Comparison of ENCODE assay signal across 8 cellular contexts in genomic region chr4:104860227-104861123, GRCh38.
DNase-seq lines count a peak whose midpoint lies in the region; ATAC-seq and TF ChIP-seq lines count a peak whose summit lies in the region.

No MANE protein-coding gene starts in this region.

- DNase-seq in D341Med (ENCODE audit: low spot score) = peak; percentile 70
- peak; percentile 76 for DNase-seq in NCI-H510A treated with DMSO at 0.1 percent for 48 hours (lab: John Stamatoyannopoulos, UW)
- peak; percentile 47 for DNase-seq in activated CD4-positive, alpha-beta memory T cell treated with anti-CD3 and anti-CD28 coated beads, Interleukin-2, amount 10 ng/mL, durations not matched to agents 7 days and 5 days
- peak; percentile 31 for DNase-seq in fibroblast of gingiva (ENCODE audit: low read depth)
- DNase-seq in upper lobe of left lung = peak in 1 of 2 donors; percentile 47

- H3K4me3 Mint-ChIP-seq in activated CD4-positive, alpha-beta memory T cell treated with anti-CD3 and anti-CD28 coated beads, Interleukin-2, amount 10 ng/mL, durations not matched to agents 7 days and 5 days = no peak overlapping the region
- H3K4me3 Mint-ChIP-seq in nephron = no peak overlapping the region

- no peak overlapping the region for H3K27ac ChIP-seq in upper lobe of left lung

- no peaks in the 10 kb centered on the region for H3K9me3 Mint-ChIP-seq in activated CD4-positive, alpha-beta memory T cell treated with anti-CD3 and anti-CD28 coated beads, Interleukin-2, amount 10 ng/mL, durations not matched to agents 7 days and 5 days
- peaks cover 8% of the 10 kb centered on the region for H3K9me3 Mint-ChIP-seq in nephron

- no peaks in the 10 kb centered on the region for H3K27me3 ChIP-seq in upper lobe of left lung

- no peaks in the 10 kb centered on the region for H3K9me3 ChIP-seq in upper lobe of left lung

- H3K4me1 Mint-ChIP-seq in activated CD4-positive, alpha-beta memory T cell treated with anti-CD3 and anti-CD28 coated beads, Interleukin-2, amount 10 ng/mL, durations not matched to agents 7 days and 5 days = no peaks in the 10 kb centered on the region
- H3K4me1 Mint-ChIP-seq in nephron = peaks cover 5% of the 10 kb centered on the region

- H3K36me3 ChIP-seq in upper lobe of left lung = no peaks in the 10 kb centered on the region

- no peak overlapping the region for H3K4me3 ChIP-seq in upper lobe of left lung

- peaks cover 1% of the 10 kb centered on the region for H3K27me3 Mint-ChIP-seq in activated CD4-positive, alpha-beta memory T cell treated with anti-CD3 and anti-CD28 coated beads, Interleukin-2, amount 10 ng/mL, durations not matched to agents 7 days and 5 days
- peaks cover 3% of the 10 kb centered on the region for H3K27me3 Mint-ChIP-seq in nephron (ENCODE audit: low read depth)

- WGBS in upper lobe of left lung, 2 donors = 24 to 29% methylated on average over 4 of the region's 4 CpGs

- CTCF ChIA-PET in activated CD4-positive, alpha-beta memory T cell treated with anti-CD3 and anti-CD28 coated beads, Interleukin-2, amount 10 ng/mL, durations not matched to agents 7 days and 5 days (lab: Charles Lee) = interaction anchor here (1.0 to 1.8 kb wide), 9 partner anchors 10 to 796 kb away, joined by 3 to 6 read pairs (median 4); partner anchors contain the start of gene PPA2

- POLR2A ChIA-PET in activated CD4-positive, alpha-beta memory T cell treated with anti-CD3 and anti-CD28 coated beads, Interleukin-2, amount 10 ng/mL, durations not matched to agents 7 days and 5 days (lab: Charles Lee) = interaction anchor here (1.4 kb wide), 1 partner anchor 18 kb away, joined by 5 read pairs; no protein-coding TSS in a partner anchor

- no peak overlapping the region for H3K27ac Mint-ChIP-seq in activated CD4-positive, alpha-beta memory T cell treated with anti-CD3 and anti-CD28 coated beads, Interleukin-2, amount 10 ng/mL, durations not matched to agents 7 days and 5 days
- H3K27ac Mint-ChIP-seq in nephron = no peak overlapping the region

- ATAC-seq in GM19438 (IDR thresholded peaks at IDR 0.05; ENCODE audit: low read depth, unreplicated experiment) (peak; percentile 93), HG03558 (IDR thresholded peaks at IDR 0.05; ENCODE audit: extremely low read depth, unreplicated experiment) (peak; percentile 91), upper lobe of left lung (ENCODE audit: low FRiP score in 2 of 2) (peak; percentile 61 to 87)

- H3K4me1 ChIP-seq in upper lobe of left lung = no peaks in the 10 kb centered on the region

- TF ChIP-seq CTCF in nephron (IDR thresholded peaks at IDR 0.05; ENCODE audit: unreplicated experiment in 3 of 3) (peak; percentile 84 to 96 (median 88)), upper lobe of left lung (IDR thresholded peaks at IDR 0.05) (peak; percentile 73 to 90 (median 79))

- no peaks in the 10 kb centered on the region for H3K36me3 Mint-ChIP-seq in activated CD4-positive, alpha-beta memory T cell treated with anti-CD3 and anti-CD28 coated beads, Interleukin-2, amount 10 ng/mL, durations not matched to agents 7 days and 5 days (ENCODE audit: low read depth)
- no peaks in the 10 kb centered on the region for H3K36me3 Mint-ChIP-seq in nephron (ENCODE audit: low read depth)

- no peak for TF ChIP-seq POLR2A in upper lobe of left lung (IDR thresholded peaks at IDR 0.05)

- no peak for TF ChIP-seq EP300 in upper lobe of left lung (IDR thresholded peaks at IDR 0.05)
